Comparison of ENCODE assay signal across 8 cellular contexts in genomic region chr11:123505546-123506299, GRCh38.
A peak's percentile ranks its signal among the peaks of the same experiment; 100 is the strongest.
DNase-seq lines count a peak whose midpoint lies in the region; ATAC-seq and TF ChIP-seq lines count a peak whose summit lies in the region.

No MANE protein-coding gene starts in this region.

- TF ChIP-seq CTCF in RWPE1 (conservative IDR thresholded peaks at IDR 0.05; ENCODE audit: low read depth) = no peak

- POLR2A ChIA-PET in RWPE1 (lab: Yijun Ruan, JAX; ENCODE audit: low non-redundant PET) = no interaction called here

- peak; percentile 60 for ATAC-seq in GM18508 (IDR thresholded peaks at IDR 0.05; ENCODE audit: insufficient read depth, unreplicated experiment)
- ATAC-seq in GM21619 (IDR thresholded peaks at IDR 0.05; ENCODE audit: unreplicated experiment) = peak; percentile 71
- ATAC-seq in HG03575 (IDR thresholded peaks at IDR 0.05; ENCODE audit: extremely low read depth, insufficient number of reproducible peaks, low FRiP score, unreplicated experiment) = peak; percentile 53

- peak; percentile 83 for DNase-seq in left kidney (ENCODE audit: low read depth, low spot score)
- no peak for DNase-seq in activated CD4-positive, CD25-positive, alpha-beta regulatory T cell (lab: John Stamatoyannopoulos, UW)
- no peak for DNase-seq in NCI-H2029 (lab: John Stamatoyannopoulos, UW)
- DNase-seq in NAMALWA (ENCODE audit: low spot score) = no peak
- no peak for DNase-seq in RWPE1 (ENCODE audit: low spot score)

- no peak overlapping the region for H3K27ac ChIP-seq in RWPE1

- CTCF ChIA-PET in RWPE1 (lab: Yijun Ruan, JAX) = no interaction called here
